ENCODE assay signal across 13 cellular contexts in genomic region chr17:57835333-57835900, GRCh38.
"Had no signal": no experiment of that assay in that cellular context is flagged by ENCODE, and none has a peak within 500 bp of the region (broad histone marks: within the 10 kb centered on the region; RNA-seq: fewer than 3 reads in every experiment).

No MANE protein-coding gene starts in this region.

- H3K4me1 Mint-ChIP-seq: mesothelial cell of epicardium had no signal

- H3K27me3 Mint-ChIP-seq: activated naive CD8-positive, alpha-beta T cell treated with anti-CD3 and anti-CD28 coated beads, Interleukin-2, amount 50 U/mL, for 24 hours had no signal

- H3K4me3 ChIP-seq: lower lobe of right lung had no signal

- H3K27ac Mint-ChIP-seq: activated naive CD4-positive, alpha-beta T cell treated with anti-CD3 and anti-CD28 coated beads for 36 hours; activated naive CD8-positive, alpha-beta T cell treated with anti-CD3 and anti-CD28 coated beads, Interleukin-2, amount 50 U/mL, for 24 hours; mesothelial cell of epicardium; stimulated activated effector memory CD8-positive, alpha-beta T cell treated with anti-CD3 and anti-CD28 coated beads, Interleukin-12 subunit alpha, Interleukin-12 subunit beta, amount 100 ng/mL, for 72 hours had no signal

- H3K9me3 Mint-ChIP-seq: activated naive CD4-positive, alpha-beta T cell treated with anti-CD3 and anti-CD28 coated beads for 36 hours; activated naive CD8-positive, alpha-beta T cell treated with anti-CD3 and anti-CD28 coated beads, Interleukin-2, amount 50 U/mL, for 24 hours; mesothelial cell of epicardium; neural crest cell; stimulated activated effector memory CD8-positive, alpha-beta T cell treated with anti-CD3 and anti-CD28 coated beads, Interleukin-12 subunit alpha, Interleukin-12 subunit beta, amount 100 ng/mL, for 72 hours had no signal

- ATAC-seq: activated naive CD8-positive, alpha-beta T cell treated with anti-CD3 and anti-CD28 coated beads, Interleukin-2, amount 50 U/mL, for 24 hours; lower lobe of right lung; SK-N-SH treated with all-trans-retinoic acid at 6 μM for 48 hours; stimulated activated effector memory CD8-positive, alpha-beta T cell treated with anti-CD3 and anti-CD28 coated beads, Interleukin-12 subunit alpha, Interleukin-12 subunit beta, amount 100 ng/mL, for 72 hours had no signal

- H3K27ac ChIP-seq: lower lobe of right lung, WERI-Rb-1 had no signal

- H3K9me3 ChIP-seq: lower lobe of right lung had no signal

- H3K4me3 Mint-ChIP-seq: activated naive CD4-positive, alpha-beta T cell treated with anti-CD3 and anti-CD28 coated beads for 36 hours; activated naive CD8-positive, alpha-beta T cell treated with anti-CD3 and anti-CD28 coated beads, Interleukin-2, amount 50 U/mL, for 24 hours; mesothelial cell of epicardium; neural crest cell; stimulated activated effector memory CD8-positive, alpha-beta T cell treated with anti-CD3 and anti-CD28 coated beads, Interleukin-12 subunit alpha, Interleukin-12 subunit beta, amount 100 ng/mL, for 72 hours had no signal

- DNase-seq: activated CD8-positive, alpha-beta memory T cell treated with anti-CD3 and anti-CD28 coated beads for 24 hours; activated naive CD4-positive, alpha-beta T cell treated with anti-CD3 and anti-CD28 coated beads for 36 hours; activated naive CD8-positive, alpha-beta T cell treated with anti-CD3 and anti-CD28 coated beads, Interleukin-2, amount 50 U/mL, for 24 hours; activated T-cell treated with anti-CD3 and anti-CD28 coated beads for 4 hours; lower lobe of right lung; SHP77 treated with DMSO at 0.1 percent for 48 hours; T-helper 1 cell; trophoblast cell; WERI-Rb-1 had no signal
